In the genomic region with DNA sequence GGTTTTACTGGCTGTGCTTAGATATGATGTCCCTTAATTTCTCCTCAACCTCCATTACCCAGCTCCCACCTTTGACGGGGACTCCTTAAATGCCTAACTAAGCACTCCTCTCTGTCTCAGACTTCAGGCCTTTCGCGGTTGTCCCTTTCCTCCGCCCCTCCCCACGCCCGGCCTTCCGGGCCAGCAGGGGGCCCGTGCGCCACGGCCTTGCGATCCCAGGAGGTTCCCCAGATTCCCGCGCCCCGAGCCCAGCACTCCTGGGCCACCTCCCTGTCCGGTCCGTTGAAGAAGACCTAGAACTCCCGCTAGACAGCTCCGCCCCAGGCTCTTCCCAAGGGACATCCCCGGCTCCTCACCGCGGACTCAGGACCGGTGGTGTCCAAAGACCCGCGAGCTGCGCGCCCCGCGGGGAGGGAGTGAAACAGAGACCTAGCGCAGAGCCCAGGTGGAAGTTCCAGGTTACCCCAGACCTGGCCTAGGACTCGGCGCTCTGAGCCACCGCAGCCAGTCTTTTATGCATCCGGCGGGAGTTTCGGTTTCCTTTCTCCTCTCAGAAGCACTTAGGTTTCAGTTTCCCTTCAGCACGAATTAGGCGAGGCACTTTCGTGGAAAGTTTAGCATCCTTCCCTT, we compare ENCODE assay signal across 8 cellular contexts. TPM values are rescaled to one million over a fixed set of nuclear protein-coding genes. Genes with fewer than 3 reads are reported as not detected.
DNase-seq lines count a peak whose midpoint lies in the region; ATAC-seq and TF ChIP-seq lines count a peak whose summit lies in the region.

TSS of gene DDX60 (minus strand) at position 487 of the 630 bp plus-strand sequence. CDS start 7,493 bp downstream, outside the sequence.

- DNase-seq in SHP77 (lab: John Stamatoyannopoulos, UW) (peak; percentile 28 to 45), SHP77 treated with DMSO at 0.1 percent for 48 hours (lab: John Stamatoyannopoulos, UW) (no peak), NCI-H2107 (lab: John Stamatoyannopoulos, UW) (peak; percentile 62), cerebellum (ENCODE audit: low spot score) (peak; percentile 4), kidney epithelial cell (ENCODE audit: low read depth) (peak; percentile 37)
- peak; percentile 75 for DNase-seq in activated CD4-positive, CD25-positive, alpha-beta regulatory T cell treated with anti-CD3 and anti-CD28 coated beads, Interleukin-2, amount 50 U/mL, for 72 hours
- peak; percentile 67 to 68 for DNase-seq in stimulated activated CD4-positive, alpha-beta T cell treated with anti-CD3 and anti-CD28 coated beads, Interleukin-15, amount 100 ng/mL, for 48 hours (ENCODE audit: low read depth in 2 of 2)

- TF ChIP-seq CTCF in kidney epithelial cell (IDR thresholded peaks at IDR 0.05; ENCODE audit: insufficient read depth, low read length, poor library complexity, severe bottlenecking), result peak; percentile 67

- H3K36me3 ChIP-seq in kidney epithelial cell (ENCODE audit: control insufficient read depth, insufficient read depth, low read length), result no peaks in the 10 kb centered on the region

- no peaks in the 10 kb centered on the region for H3K27me3 ChIP-seq in kidney epithelial cell (ENCODE audit: control insufficient read depth, insufficient read depth, low read length)

- peak within 1 kb of the TSS; percentile 77 for H3K4me3 ChIP-seq in kidney epithelial cell (ENCODE audit: low read depth, low read length)

- peak; percentile 98 for ATAC-seq in HG02981 (IDR thresholded peaks at IDR 0.05; ENCODE audit: unreplicated experiment)

RNA-seq across cellular contexts. Expression of gene DDX60, which starts in this region (rescaled TPM):
- total RNA-seq in cerebellum, result 7.7 TPM
- total RNA-seq in kidney epithelial cell, result 28.3 and 29.9 TPM in 2 replicates
